Comparison of ENCODE assay signal across 10 cellular contexts in genomic region chr17:76561799-76562268, GRCh38. TPM values are rescaled to one million over a fixed set of nuclear protein-coding genes. Genes with fewer than 3 reads are reported as not detected.
DNase-seq lines count a peak whose midpoint lies in the region; ATAC-seq, FAIRE-seq and TF ChIP-seq lines count a peak whose summit lies in the region.
"Had no signal": no experiment of that assay in that cellular context is flagged by ENCODE, and none has a peak within 500 bp of the region (broad histone marks: within the 10 kb centered on the region; RNA-seq: fewer than 3 reads in every experiment).

No MANE protein-coding gene starts in this region.

- peaks cover 14 to 33% of the 10 kb centered on the region in 2 donors for H3K36me3 ChIP-seq in kidney (ENCODE audit: control insufficient read depth in 1 of 2, insufficient read depth in 2 of 2, low read length in 2 of 2)

- no peak for DNase-seq in stimulated activated naive CD8-positive, alpha-beta T cell treated with anti-CD3 and anti-CD28 coated beads, Interleukin-15, Interleukin-2, amounts not matched to agents 100 U/mL and 50 U/mL, for 24 hours
- no peak for DNase-seq in activated naive CD8-positive, alpha-beta T cell treated with anti-CD3 and anti-CD28 coated beads, Interleukin-2, amount 10 ng/mL, durations not matched to agents 7 days and 5 days
- DNase-seq in kidney: no peak
- no peak for DNase-seq in NCI-H2107 (lab: John Stamatoyannopoulos, UW)
- no peak for DNase-seq in dorsolateral prefrontal cortex
- DNase-seq: DMS 273 treated with DMSO at 0.1 percent for 48 hours had no signal

- intact Hi-C loops in kidney (cut with DNase I): no loop called here
- intact Hi-C loops in dorsolateral prefrontal cortex (cut with DNase I): no loop called here

- H3K27ac Mint-ChIP-seq in stimulated activated naive CD8-positive, alpha-beta T cell treated with anti-CD3 and anti-CD28 coated beads, Interleukin-15, Interleukin-2, amounts not matched to agents 100 ng/mL and 50 ng/mL, for 24 hours: peak overlapping the region; percentile 100
- H3K27ac Mint-ChIP-seq in activated naive CD8-positive, alpha-beta T cell treated with anti-CD3 and anti-CD28 coated beads, Interleukin-2, amount 10 ng/mL, durations not matched to agents 7 days and 5 days: no peak overlapping the region

- FAIRE-seq in kidney (lab: Jason Lieb, UNC): no peak

- no peaks in the 10 kb centered on the region for H3K27me3 ChIP-seq in dorsolateral prefrontal cortex

- H3K9me3 Mint-ChIP-seq in stimulated activated naive CD8-positive, alpha-beta T cell treated with anti-CD3 and anti-CD28 coated beads, Interleukin-15, Interleukin-2, amounts not matched to agents 100 ng/mL and 50 ng/mL, for 24 hours: no peaks in the 10 kb centered on the region
- no peaks in the 10 kb centered on the region for H3K9me3 Mint-ChIP-seq in activated naive CD8-positive, alpha-beta T cell treated with anti-CD3 and anti-CD28 coated beads, Interleukin-2, amount 10 ng/mL, durations not matched to agents 7 days and 5 days

- peak overlapping the region; percentile 100 for H3K4me3 Mint-ChIP-seq in stimulated activated naive CD8-positive, alpha-beta T cell treated with anti-CD3 and anti-CD28 coated beads, Interleukin-15, Interleukin-2, amounts not matched to agents 100 ng/mL and 50 ng/mL, for 24 hours
- peak overlapping the region; percentile 12 for H3K4me3 Mint-ChIP-seq in activated naive CD8-positive, alpha-beta T cell treated with anti-CD3 and anti-CD28 coated beads, Interleukin-2, amount 10 ng/mL, durations not matched to agents 7 days and 5 days

- peaks cover 83% of the 10 kb centered on the region for H3K36me3 Mint-ChIP-seq in stimulated activated naive CD8-positive, alpha-beta T cell treated with anti-CD3 and anti-CD28 coated beads, Interleukin-15, Interleukin-2, amounts not matched to agents 100 ng/mL and 50 ng/mL, for 24 hours (ENCODE audit: low read depth)
- H3K36me3 Mint-ChIP-seq in activated naive CD8-positive, alpha-beta T cell treated with anti-CD3 and anti-CD28 coated beads, Interleukin-2, amount 10 ng/mL, durations not matched to agents 7 days and 5 days: peaks cover 25% of the 10 kb centered on the region

- POLR2A ChIA-PET in activated naive CD8-positive, alpha-beta T cell treated with anti-CD3 and anti-CD28 coated beads, Interleukin-2, amount 10 ng/mL, durations not matched to agents 7 days and 5 days (lab: Charles Lee): no interaction called here

- no peak overlapping the region for H3K4me3 ChIP-seq in kidney (ENCODE audit: low read length in 2 of 2)
- peak overlapping the region in 4 of 59 donors; percentile 5 to 9 (median 8) for H3K4me3 ChIP-seq in dorsolateral prefrontal cortex

- no peaks in the 10 kb centered on the region for H3K9me3 ChIP-seq in kidney (ENCODE audit: control insufficient read depth in 1 of 2, low read length in 2 of 2)

- no peak for ATAC-seq in stimulated activated naive CD8-positive, alpha-beta T cell treated with anti-CD3 and anti-CD28 coated beads, Interleukin-15, Interleukin-2, amounts not matched to agents 100 U/mL and 50 U/mL, for 24 hours
- no peak for ATAC-seq in activated naive CD8-positive, alpha-beta T cell treated with anti-CD3 and anti-CD28 coated beads, Interleukin-2, amount 10 ng/mL, durations not matched to agents 7 days and 5 days (ENCODE audit: low read depth)
- no peak for ATAC-seq in HG03139 (IDR thresholded peaks at IDR 0.05; ENCODE audit: unreplicated experiment)
- no peak for ATAC-seq in GM21723 (IDR thresholded peaks at IDR 0.05; ENCODE audit: unreplicated experiment)

- H3K27ac ChIP-seq in kidney (ENCODE audit: low read depth in 2 of 2, low read length in 2 of 2) (peak overlapping the region; percentile 17 to 33), dorsolateral prefrontal cortex (peak overlapping the region in 22 of 59 donors; percentile 4 to 46 (median 23))

- H3K4me1 Mint-ChIP-seq in stimulated activated naive CD8-positive, alpha-beta T cell treated with anti-CD3 and anti-CD28 coated beads, Interleukin-15, Interleukin-2, amounts not matched to agents 100 ng/mL and 50 ng/mL, for 24 hours (ENCODE audit: low read depth): peaks cover 74% of the 10 kb centered on the region
- peaks cover 45% of the 10 kb centered on the region for H3K4me1 Mint-ChIP-seq in activated naive CD8-positive, alpha-beta T cell treated with anti-CD3 and anti-CD28 coated beads, Interleukin-2, amount 10 ng/mL, durations not matched to agents 7 days and 5 days

- TF ChIP-seq CTCF in kidney (IDR thresholded peaks at IDR 0.05; ENCODE audit: borderline replicate concordance, extremely low read depth, insufficient read depth) (no peak), dorsolateral prefrontal cortex (IDR thresholded peaks at IDR 0.05 in 54 of 56, conservative IDR thresholded peaks at IDR 0.05 in 2 of 56; ENCODE audit: low read depth in 1 of 56, partially characterized antibody in 56 of 56) (no peak)

- H3K27me3 Mint-ChIP-seq in stimulated activated naive CD8-positive, alpha-beta T cell treated with anti-CD3 and anti-CD28 coated beads, Interleukin-15, Interleukin-2, amounts not matched to agents 100 ng/mL and 50 ng/mL, for 24 hours: no peaks in the 10 kb centered on the region
- H3K27me3 Mint-ChIP-seq in activated naive CD8-positive, alpha-beta T cell treated with anti-CD3 and anti-CD28 coated beads, Interleukin-2, amount 10 ng/mL, durations not matched to agents 7 days and 5 days: no peaks in the 10 kb centered on the region

- H3K9ac ChIP-seq in kidney (ENCODE audit: low read length in 2 of 2): no peak overlapping the region

- H3K4me1 ChIP-seq in kidney (ENCODE audit: control insufficient read depth in 1 of 2, insufficient read depth in 1 of 2, low read depth in 1 of 2, low read length in 2 of 2): peaks cover 19 to 22% of the 10 kb centered on the region in 2 donors

RNA-seq across cellular contexts. Expression of gene PRCD, which starts 22.0 kb away (rescaled TPM):
- 1 to 10 TPM in 1 of 2 experiments, under 1 TPM in 1; 0.78 to 1.1 TPM for total RNA-seq in activated naive CD8-positive, alpha-beta T cell treated with anti-CD3 and anti-CD28 coated beads, Interleukin-2, amount 10 ng/mL, durations not matched to agents 7 days and 5 days
- total RNA-seq in kidney (2.2 TPM), dorsolateral prefrontal cortex (10 to 100 TPM in 118 of 120 experiments, 1 to 10 TPM in 2; 9.7 to 74.7 (median 21.5) TPM)
- not detected for polyA plus RNA-seq in kidney (ENCODE audit: insufficient read depth, low read depth, low replicate concordance)

RNA-seq across cellular contexts. Expression of gene ST6GALNAC2, which starts 23.8 kb away (rescaled TPM):
- 1 to 10 TPM; 3.4 to 3.9 TPM for total RNA-seq in activated naive CD8-positive, alpha-beta T cell treated with anti-CD3 and anti-CD28 coated beads, Interleukin-2, amount 10 ng/mL, durations not matched to agents 7 days and 5 days
- 28.6 TPM for total RNA-seq in kidney
- polyA plus RNA-seq in kidney (ENCODE audit: insufficient read depth, low read depth, low replicate concordance): 6.5 TPM
- 10 to 100 TPM in 1 of 120 experiments, 1 to 10 TPM in 98, under 1 TPM in 16, not detected in 5; 0.38 to 10.0 (median 1.8) TPM for total RNA-seq in dorsolateral prefrontal cortex
- polyA plus RNA-seq: neural cell had no signal

RNA-seq across cellular contexts. Expression of gene CYGB, which starts 24.3 kb away (rescaled TPM):
- total RNA-seq in activated naive CD8-positive, alpha-beta T cell treated with anti-CD3 and anti-CD28 coated beads, Interleukin-2, amount 10 ng/mL, durations not matched to agents 7 days and 5 days: under 1 TPM in 1 of 2 experiments, not detected in 1; 0.37 TPM
- total RNA-seq in kidney (12.6 TPM), dorsolateral prefrontal cortex (10 to 100 TPM in 118 of 120 experiments, 1 to 10 TPM in 2; 7.1 to 34.6 (median 19.7) TPM)
- polyA plus RNA-seq in kidney (ENCODE audit: insufficient read depth, low read depth, low replicate concordance): 6.7 TPM
